ENCODE assay signal across 13 cellular contexts in genomic region chr16:85380002-85380395, GRCh38.
DNase-seq lines count a peak whose midpoint lies in the region; ATAC-seq and TF ChIP-seq lines count a peak whose summit lies in the region.
"Had no signal": no experiment of that assay in that cellular context is flagged by ENCODE, and none has a peak within 500 bp of the region (broad histone marks: within the 10 kb centered on the region; RNA-seq: fewer than 3 reads in every experiment).

No MANE protein-coding gene starts in this region.

- peak; percentile 51 to 61 for DNase-seq in NCI-H524 (lab: John Stamatoyannopoulos, UW)
- no peak for DNase-seq in NCI-H524 treated with DMSO at 0.1 percent for 48 hours (lab: John Stamatoyannopoulos, UW)
- DNase-seq in glutamatergic neuron = no peak
- no peak for DNase-seq in neuronal stem cell (ENCODE audit: low spot score)
- DNase-seq in NCI-H2107 (lab: John Stamatoyannopoulos, UW) = no peak
- DNase-seq in NCI-H128 (lab: John Stamatoyannopoulos, UW; ENCODE audit: unreplicated experiment) = no peak
- DNase-seq: CD4-positive, CD25-positive, alpha-beta regulatory T cell; DMS53; GF-D8 had no signal

- peaks cover 12% of the 10 kb centered on the region for H3K9me3 Mint-ChIP-seq in glutamatergic neuron (ENCODE audit: unreplicated experiment)

- no peak overlapping the region for H3K23ac ChIP-seq in neuronal stem cell (ENCODE audit: low read depth, low read length, poor library complexity)

- peaks cover 0 to 5% of the 10 kb centered on the region in 2 donors for H3K9me3 ChIP-seq in neuronal stem cell (replicated peaks in 1 of 2; ENCODE audit: control insufficient read depth in 2 of 2, insufficient read depth in 1 of 2, low read depth in 1 of 2, low read length in 2 of 2)

- no peak overlapping the region for H3K4ac ChIP-seq in neuronal stem cell (ENCODE audit: low read length)

- H3K27me3 Mint-ChIP-seq in glutamatergic neuron (ENCODE audit: unreplicated experiment) = peaks cover 15% of the 10 kb centered on the region
- H3K27me3 Mint-ChIP-seq: CD4-positive, CD25-positive, alpha-beta regulatory T cell had no signal

- H3K27ac ChIP-seq in neuronal stem cell (replicated peaks; ENCODE audit: low read length) = no peak overlapping the region
- H3K27ac ChIP-seq: 22Rv1, HL-60 had no signal

- peak overlapping the region; percentile 86 for H2AK5ac ChIP-seq in neuronal stem cell (ENCODE audit: low read depth, low read length)

- H2AFZ ChIP-seq in neuronal stem cell (ENCODE audit: low read length) = no peak overlapping the region

- H3K4me3 ChIP-seq in neuronal stem cell (ENCODE audit: low read length in 2 of 2) = no peak overlapping the region

- WGBS in neuronal stem cell (ENCODE audit: extremely low coverage in 2 of 2, insufficient read length in 2 of 2, insufficient replicate concordance in 1 of 2), 2 donors = no CpG with 5 or more reads among the region's 2 CpGs

- peaks cover 4% of the 10 kb centered on the region for H3K36me3 Mint-ChIP-seq in glutamatergic neuron (ENCODE audit: unreplicated experiment)
- H3K36me3 Mint-ChIP-seq: CD4-positive, CD25-positive, alpha-beta regulatory T cell had no signal

- peak overlapping the region; percentile 45 for H3K4me3 Mint-ChIP-seq in glutamatergic neuron (ENCODE audit: unreplicated experiment)
- H3K4me3 Mint-ChIP-seq: CD4-positive, CD25-positive, alpha-beta regulatory T cell had no signal

- no peak overlapping the region for H3K14ac ChIP-seq in neuronal stem cell (ENCODE audit: low read length)

- H3K27ac Mint-ChIP-seq in glutamatergic neuron (ENCODE audit: unreplicated experiment) = no peak overlapping the region
- H3K27ac Mint-ChIP-seq: CD4-positive, CD25-positive, alpha-beta regulatory T cell had no signal

- peaks cover 16 to 41% of the 10 kb centered on the region in 2 donors for H3K4me1 ChIP-seq in neuronal stem cell (ENCODE audit: control insufficient read depth in 2 of 2, insufficient read depth in 1 of 2, low read depth in 1 of 2, low read length in 2 of 2)

- ATAC-seq in HG03439 (IDR thresholded peaks at IDR 0.05; ENCODE audit: unreplicated experiment) = no peak
- ATAC-seq: HCT116 had no signal

- H2BK15ac ChIP-seq in neuronal stem cell (ENCODE audit: low read length) = no peak overlapping the region

- H3K18ac ChIP-seq in neuronal stem cell (ENCODE audit: low read length) = no peak overlapping the region

- H4K8ac ChIP-seq in neuronal stem cell (ENCODE audit: low read depth, low read length) = no peak overlapping the region

- H4K91ac ChIP-seq in neuronal stem cell (ENCODE audit: low read depth, low read length, poor library complexity) = no peak overlapping the region

- no peak overlapping the region for H2BK120ac ChIP-seq in neuronal stem cell (ENCODE audit: low read depth, low read length)

- no peak for TF ChIP-seq CTCF in glutamatergic neuron (IDR thresholded peaks at IDR 0.05; ENCODE audit: partially characterized antibody, unreplicated experiment)

- no peak overlapping the region for H3K4me2 ChIP-seq in neuronal stem cell (ENCODE audit: insufficient read depth, low read length, poor library complexity, severe bottlenecking)

- no peaks in the 10 kb centered on the region for H3K79me1 ChIP-seq in neuronal stem cell (ENCODE audit: low read depth, low read length)

- H3K9ac ChIP-seq in neuronal stem cell (ENCODE audit: low read depth, low read length, poor library complexity) = no peak overlapping the region

- peaks cover 0 to 3% of the 10 kb centered on the region in 2 donors for H3K36me3 ChIP-seq in neuronal stem cell (replicated peaks in 1 of 2; ENCODE audit: control insufficient read depth in 2 of 2, insufficient read depth in 2 of 2, low read length in 2 of 2)

- H2BK5ac ChIP-seq in neuronal stem cell (ENCODE audit: low read length) = no peak overlapping the region

- H3K27me3 ChIP-seq in neuronal stem cell (ENCODE audit: control insufficient read depth in 3 of 3, insufficient read depth in 3 of 3, low read depth in 1 of 3, low read length in 3 of 3) = no peaks in the 10 kb centered on the region

- no peak overlapping the region for H2BK12ac ChIP-seq in neuronal stem cell (ENCODE audit: low read length)

- H3K4me1 Mint-ChIP-seq in glutamatergic neuron (ENCODE audit: low read depth, unreplicated experiment) = peaks cover 38% of the 10 kb centered on the region

Comparison
In these comparisons a context has a peak if more than half of its experiments do, and no peak if none do; other contexts are left out.
1. DNase-seq: peak in NCI-H524 (2 of 2); none in NCI-H524 treated with DMSO at 0.1 percent for 48 hours (single experiment), glutamatergic neuron (single experiment), neuronal stem cell (single experiment), NCI-H2107 (single experiment) and NCI-H128 (single experiment).